In the genomic region with DNA sequence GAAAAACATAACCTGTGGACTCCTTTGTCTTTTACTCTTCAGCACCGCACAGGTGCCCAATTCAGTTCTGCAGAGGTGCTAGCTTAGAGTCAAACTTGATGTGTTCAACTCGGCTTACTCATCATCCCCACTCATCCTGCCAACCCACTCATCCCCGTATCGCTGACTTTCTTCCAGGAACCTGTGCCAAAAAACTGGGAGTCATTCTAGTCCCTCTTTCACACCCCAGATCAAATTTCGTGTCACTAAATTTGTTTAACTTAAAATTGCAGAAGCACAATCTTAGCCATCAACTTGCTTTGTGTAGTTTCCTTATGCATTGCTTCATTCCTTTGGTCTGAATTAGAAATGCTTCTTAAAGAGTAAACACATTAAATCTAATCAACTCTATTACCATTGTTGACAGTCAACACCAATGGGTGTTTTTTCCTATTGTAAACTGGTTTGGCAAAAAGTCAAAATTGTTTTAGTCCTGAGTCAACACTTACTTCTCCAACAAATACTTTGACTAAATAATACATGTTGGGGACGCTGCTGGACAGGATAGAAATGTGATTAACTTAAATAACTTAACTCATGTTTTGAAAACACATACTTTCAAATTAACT, we compare ENCODE assay signal across 15 cellular contexts.
DNase-seq lines count a peak whose midpoint lies in the region; ATAC-seq and TF ChIP-seq lines count a peak whose summit lies in the region.
"Had no signal": no experiment of that assay in that cellular context is flagged by ENCODE, and none has a peak within 500 bp of the region (broad histone marks: within the 10 kb centered on the region; RNA-seq: fewer than 3 reads in every experiment).

No MANE protein-coding gene starts in this region.

- H3K4me1 ChIP-seq in foreskin keratinocyte = no peaks in the 10 kb centered on the region

- DNase-seq in DMS 273 (lab: John Stamatoyannopoulos, UW; ENCODE audit: unreplicated experiment) (peak; percentile 79), LNCaP clone FGC (ENCODE audit: low read depth) (peak; percentile 46), NCI-H748 treated with DMSO at 0.1 percent for 48 hours (lab: John Stamatoyannopoulos, UW) (peak; percentile 78), foreskin keratinocyte (peak; percentile 36 to 55), D341Med (ENCODE audit: low spot score) (no peak), osteocyte (ENCODE audit: extremely low spot score, unreplicated experiment) (no peak)
- DNase-seq: activated CD4-positive, alpha-beta memory T cell treated with anti-CD3 and anti-CD28 coated beads, Interleukin-2, amount 10 ng/mL, durations not matched to agents 7 days and 5 days; activated naive CD4-positive, alpha-beta T cell treated with anti-CD3 and anti-CD28 coated beads, Interleukin-2, amount 50 U/mL, for 16 hours; GF-D8; stimulated activated CD4-positive, alpha-beta T cell treated with anti-CD3 and anti-CD28 coated beads, Interleukin-4, amount 100 ng/mL, for 1 hour; stimulated activated naive CD4-positive, alpha-beta T cell treated with Interleukin-2 at 50 U/mL for 16 hours had no signal

- H3K27me3 Mint-ChIP-seq in osteocyte (ENCODE audit: unreplicated experiment) = peaks cover 9% of the 10 kb centered on the region

- no peak overlapping the region for H3K4me3 ChIP-seq in LNCaP clone FGC (ENCODE audit: low read depth, low read length)

- peak; percentile 93 for ATAC-seq in foreskin keratinocyte
- no peak for ATAC-seq in GM18873 (IDR thresholded peaks at IDR 0.05; ENCODE audit: low FRiP score, unreplicated experiment)
- no peak for ATAC-seq in HG02623 (IDR thresholded peaks at IDR 0.05; ENCODE audit: unreplicated experiment)

- no peaks in the 10 kb centered on the region for H3K36me3 Mint-ChIP-seq in osteocyte (ENCODE audit: unreplicated experiment)

- H3K27ac ChIP-seq in foreskin keratinocyte = no peak overlapping the region

- H3K9me3 Mint-ChIP-seq in osteocyte (ENCODE audit: unreplicated experiment) = no peaks in the 10 kb centered on the region
- H3K9me3 Mint-ChIP-seq: activated CD4-positive, alpha-beta memory T cell treated with anti-CD3 and anti-CD28 coated beads, Interleukin-2, amount 10 ng/mL, durations not matched to agents 7 days and 5 days; T-helper 2 cell treated with Interferon-gamma antibody and Interleukin-4, amounts not matched to agents 5 μg/mL and 100 μg/mL, for 36 hours had no signal

- H3K4me1 Mint-ChIP-seq in osteocyte (ENCODE audit: unreplicated experiment) = peaks cover 7% of the 10 kb centered on the region
- H3K4me1 Mint-ChIP-seq: B cell had no signal

- no peaks in the 10 kb centered on the region for H3K27me3 ChIP-seq in foreskin keratinocyte

- no peak overlapping the region for H3K27ac Mint-ChIP-seq in osteocyte (ENCODE audit: unreplicated experiment)
- H3K27ac Mint-ChIP-seq: activated CD4-positive, alpha-beta memory T cell treated with anti-CD3 and anti-CD28 coated beads, Interleukin-2, amount 10 ng/mL, durations not matched to agents 7 days and 5 days; B cell; T-helper 2 cell treated with Interferon-gamma antibody and Interleukin-4, amounts not matched to agents 5 μg/mL and 100 μg/mL, for 36 hours had no signal

- no peak overlapping the region for H3K4me3 Mint-ChIP-seq in osteocyte (ENCODE audit: unreplicated experiment)
- H3K4me3 Mint-ChIP-seq: activated CD4-positive, alpha-beta memory T cell treated with anti-CD3 and anti-CD28 coated beads, Interleukin-2, amount 10 ng/mL, durations not matched to agents 7 days and 5 days; B cell; T-helper 2 cell treated with Interferon-gamma antibody and Interleukin-4, amounts not matched to agents 5 μg/mL and 100 μg/mL, for 36 hours had no signal

- TF ChIP-seq CTCF in LNCaP clone FGC (IDR thresholded peaks at IDR 0.05; ENCODE audit: control insufficient read depth, extremely low read depth, insufficient read depth) (no peak), foreskin keratinocyte (conservative IDR thresholded peaks at IDR 0.05) (no peak), osteocyte (IDR thresholded peaks at IDR 0.05) (no peak)

Comparison
In these comparisons a context has a peak if more than half of its experiments do, and no peak if none do; other contexts are left out.
1. DNase-seq: peak in DMS 273 (single experiment), LNCaP clone FGC (single experiment), NCI-H748 treated with DMSO at 0.1 percent for 48 hours (single experiment) and foreskin keratinocyte (2 of 2); none in D341Med (single experiment) and osteocyte (single experiment).